ENCODE assay signal across 35 cellular contexts in genomic region chr2:186739739-186740138, GRCh38.
"Had no signal": no experiment of that assay in that cellular context is flagged by ENCODE, and none has a peak within 500 bp of the region (broad histone marks: within the 10 kb centered on the region; RNA-seq: fewer than 3 reads in every experiment).

No MANE protein-coding gene starts in this region.

- H3K4me3 ChIP-seq: MG63 had no signal

- H3K27me3 ChIP-seq: MG63 had no signal

- H3K36me3 ChIP-seq: MG63 had no signal

- DNase-seq: Karpas-422, Kasumi-1, MG63, MM.1S, MV-4-11, NCI-H1048, NCI-H1092, NCI-H1092 treated with DMSO at 0.1 percent for 48 hours, NCI-H1105, NCI-H1105 treated with DMSO at 0.1 percent for 48 hours, NCI-H1417, NCI-H1417 treated with DMSO at 0.1 percent for 48 hours, NCI-H1436, NCI-H1436 treated with DMSO at 0.1 percent for 48 hours, NCI-H146, NCI-H1694, NCI-H1694 treated with DMSO at 0.1 percent for 48 hours, NCI-H187, NCI-H187 treated with DMSO at 0.1 percent for 48 hours, NCI-H1930, NCI-H2029, NCI-H2029 treated with DMSO at 0.1 percent for 48 hours, NCI-H2081, NCI-H2081 treated with DMSO at 0.1 percent for 48 hours, NCI-H2107, NCI-H2171, NCI-H2171 treated with DMSO at 0.1 percent for 48 hours, NCI-H2227 treated with DMSO at 0.1 percent for 48 hours, NCI-H226, NCI-H345, NCI-H446, NCI-H446 treated with DMSO at 0.1 percent for 48 hours, NCI-H510A, NCI-H510A treated with DMSO at 0.1 percent for 48 hours, NCI-H524 had no signal
